In the genomic region with DNA sequence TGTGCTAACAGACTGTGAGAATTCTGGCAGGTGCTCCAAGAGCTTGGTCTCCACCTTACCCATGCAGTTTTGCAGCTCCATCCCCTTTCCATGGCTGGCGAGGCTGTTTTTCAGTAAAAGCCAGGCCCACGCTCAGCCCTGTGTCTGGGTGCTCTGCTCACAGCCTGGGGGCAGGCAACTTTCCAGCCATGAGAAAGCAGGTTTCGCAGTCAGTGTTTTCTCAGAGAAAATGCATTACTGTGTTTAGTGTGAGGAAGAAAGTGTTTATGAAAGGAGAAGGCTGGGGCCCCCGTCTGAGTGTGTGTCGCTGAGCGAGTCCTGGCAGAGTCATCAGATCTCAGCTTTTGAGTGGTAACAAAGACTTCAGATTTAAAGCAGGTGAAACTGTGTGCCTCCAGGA, we compare ENCODE assay signal across 13 cellular contexts.
"Had no signal": no experiment of that assay in that cellular context is flagged by ENCODE, and none has a peak within 500 bp of the region (broad histone marks: within the 10 kb centered on the region; RNA-seq: fewer than 3 reads in every experiment).

No MANE protein-coding gene starts in this region.

- H3K4me1 Mint-ChIP-seq: activated CD4-positive, alpha-beta memory T cell treated with anti-CD3 and anti-CD28 coated beads, Interleukin-2, amount 10 ng/mL, durations not matched to agents 7 days and 5 days; T-helper 17 cell had no signal

- H3K27ac ChIP-seq: cardiac muscle cell, parathyroid adenoma, right atrium auricular region, skin epidermis, upper lobe of left lung, WERI-Rb-1 had no signal

- H3K4me3 Mint-ChIP-seq: activated CD4-positive, alpha-beta memory T cell treated with anti-CD3 and anti-CD28 coated beads, Interleukin-2, amount 10 ng/mL, durations not matched to agents 7 days and 5 days; activated T-cell treated with anti-CD3 and anti-CD28 coated beads, Interleukin-2, amount 50 U/mL, for 24 hours; stimulated activated naive CD8-positive, alpha-beta T cell treated with anti-CD3 and anti-CD28 coated beads, Interleukin-15, Interleukin-2, amounts not matched to agents 100 ng/mL and 50 ng/mL, for 24 hours; T-helper 17 cell had no signal

- H3K27me3 ChIP-seq: cardiac muscle cell, right atrium auricular region, upper lobe of left lung had no signal

- H2AFZ ChIP-seq: parathyroid adenoma had no signal

- H3K9me3 ChIP-seq: right atrium auricular region, upper lobe of left lung had no signal

- H3K27me3 Mint-ChIP-seq: activated CD4-positive, alpha-beta memory T cell treated with anti-CD3 and anti-CD28 coated beads, Interleukin-2, amount 10 ng/mL, durations not matched to agents 7 days and 5 days; activated T-cell treated with anti-CD3 and anti-CD28 coated beads, Interleukin-2, amount 50 U/mL, for 24 hours; stimulated activated naive CD8-positive, alpha-beta T cell treated with anti-CD3 and anti-CD28 coated beads, Interleukin-15, Interleukin-2, amounts not matched to agents 100 ng/mL and 50 ng/mL, for 24 hours; T-helper 17 cell had no signal

- H3K9me3 Mint-ChIP-seq: stimulated activated naive CD8-positive, alpha-beta T cell treated with anti-CD3 and anti-CD28 coated beads, Interleukin-15, Interleukin-2, amounts not matched to agents 100 ng/mL and 50 ng/mL, for 24 hours had no signal

- H3K4me3 ChIP-seq: cardiac muscle cell, right atrium auricular region, skin epidermis, upper lobe of left lung had no signal

- H3K9ac ChIP-seq: parathyroid adenoma had no signal

- ATAC-seq: esophagus mucosa, T-helper 17 cell had no signal

- DNase-seq: activated CD4-positive, alpha-beta memory T cell treated with anti-CD3 and anti-CD28 coated beads, Interleukin-2, amount 10 ng/mL, durations not matched to agents 7 days and 5 days; activated naive CD4-positive, alpha-beta T cell treated with anti-CD3 and anti-CD28 coated beads, Interleukin-2, amount 50 U/mL, for 16 hours; activated T-cell treated with anti-CD3 and anti-CD28 coated beads, Interleukin-2, amount 50 U/mL, for 24 hours; kidney glomerular epithelial cell; T-helper 17 cell; upper lobe of left lung; WERI-Rb-1 had no signal

- H3K27ac Mint-ChIP-seq: activated CD4-positive, alpha-beta memory T cell treated with anti-CD3 and anti-CD28 coated beads, Interleukin-2, amount 10 ng/mL, durations not matched to agents 7 days and 5 days; activated T-cell treated with anti-CD3 and anti-CD28 coated beads, Interleukin-2, amount 50 U/mL, for 24 hours; stimulated activated naive CD8-positive, alpha-beta T cell treated with anti-CD3 and anti-CD28 coated beads, Interleukin-15, Interleukin-2, amounts not matched to agents 100 ng/mL and 50 ng/mL, for 24 hours; T-helper 17 cell had no signal

- H3K79me2 ChIP-seq: parathyroid adenoma had no signal

- H3K36me3 ChIP-seq: cardiac muscle cell, right atrium auricular region, upper lobe of left lung, WERI-Rb-1 had no signal

- H3K4me1 ChIP-seq: parathyroid adenoma, right atrium auricular region, upper lobe of left lung had no signal
